Comparison of ENCODE assay signal across 8 cellular contexts in genomic region chrX:41335590-41336331, GRCh38. TPM values are rescaled to one million over a fixed set of nuclear protein-coding genes. Genes with fewer than 3 reads are reported as not detected.
DNase-seq lines count a peak whose midpoint lies in the region; ATAC-seq, FAIRE-seq and TF ChIP-seq lines count a peak whose summit lies in the region.

No MANE protein-coding gene starts in this region.

- no peak for TF ChIP-seq CTCF in GM12864 (IDR thresholded peaks at IDR 0.05; ENCODE audit: low read depth, low read length, missing control alignments)
- TF ChIP-seq CTCF in fibroblast of lung (conservative IDR thresholded peaks at IDR 0.05 in 1 of 2, IDR thresholded peaks at IDR 0.05 in 1 of 2; ENCODE audit: low read depth in 1 of 2, low read length in 2 of 2), result no peak
- TF ChIP-seq CTCF in gastrocnemius medialis (IDR thresholded peaks at IDR 0.05 in 4 of 5, conservative IDR thresholded peaks at IDR 0.05 in 1 of 5), result no peak
- no peak for TF ChIP-seq CTCF in RWPE1 (conservative IDR thresholded peaks at IDR 0.05; ENCODE audit: low read depth)

- H3K9me3 ChIP-seq in fibroblast of lung (ENCODE audit: control insufficient read depth, insufficient read depth, low read depth, low read length) (no peaks in the 10 kb centered on the region), gastrocnemius medialis (no peaks in the 10 kb centered on the region)

- H3K4me1 ChIP-seq in fibroblast of lung (ENCODE audit: control insufficient read depth, extremely low read depth, insufficient read depth, low read length) (no peaks in the 10 kb centered on the region), gastrocnemius medialis (peaks cover 11 to 48% of the 10 kb centered on the region in 2 donors)

- peaks cover 44 to 92% (median 62%) of the 10 kb centered on the region in 3 donors for H3K4me1 Mint-ChIP-seq in T-cell

- no peak for DNase-seq in GM12864 (ENCODE audit: low read depth)
- no peak for DNase-seq in T-cell
- DNase-seq in fibroblast of lung (ENCODE audit: low read depth in 2 of 2), result peak; percentile 50 to 68
- DNase-seq in gastrocnemius medialis, result no peak
- DNase-seq in left colon, result no peak
- DNase-seq in frontal cortex (ENCODE audit: low spot score in 2 of 2), result no peak
- DNase-seq in RWPE1 (ENCODE audit: low spot score), result no peak
- no peak for DNase-seq in stimulated activated CD4-positive, alpha-beta T cell treated with anti-CD3 and anti-CD28 coated beads, Interleukin-12 subunit alpha, Interleukin-12 subunit beta, amount 100 ng/mL, for 4 hours

- H3K4me3 Mint-ChIP-seq in T-cell, result peak overlapping the region; percentile 94 to 97 (median 96)

- peaks cover 22% of the 10 kb centered on the region for H4K20me1 ChIP-seq in fibroblast of lung (ENCODE audit: control insufficient read depth, extremely low read depth, insufficient read depth, low read length)

- H3K27me3 ChIP-seq in fibroblast of lung (ENCODE audit: control insufficient read depth, insufficient read depth, low read length), result no peaks in the 10 kb centered on the region
- no peaks in the 10 kb centered on the region for H3K27me3 ChIP-seq in gastrocnemius medialis

- peak overlapping the region; percentile 100 for H3K27ac ChIP-seq in fibroblast of lung (ENCODE audit: insufficient read depth, low read length)
- H3K27ac ChIP-seq in gastrocnemius medialis, result peak overlapping the region; percentile 93 to 99 (median 98)
- H3K27ac ChIP-seq in RWPE1, result no peak overlapping the region

- intact Hi-C loops in gastrocnemius medialis (cut with DNase I; ENCODE audit: low total_unique reads), result loop anchor here (2.0 kb wide), 3 partner anchors 107 to 689 kb away; partner anchors contain the start of genes CXorf38 and USP9X
- intact Hi-C loops in left colon (cut with DNase I, micrococcal nuclease), result no loop called here

- in situ Hi-C loops in gastrocnemius medialis (cut with MboI; ENCODE audit: low sequenced_read_pairs in 4 of 4), result loop anchor here in 2 of 4 donors (10.0 kb wide), 2 partner anchors 109 to 691 kb away; partner anchors contain the start of genes CXorf38 (in 1 of the 2) and NYX (in 1 of the 2)

- peaks cover 2% of the 10 kb centered on the region for H3K36me3 ChIP-seq in fibroblast of lung (ENCODE audit: control insufficient read depth, insufficient read depth, low read length)
- H3K36me3 ChIP-seq in gastrocnemius medialis, result peaks cover 0 to 20% of the 10 kb centered on the region in 2 donors

- no peak for TF ChIP-seq POLR2A in gastrocnemius medialis (IDR thresholded peaks at IDR 0.05)

- CTCF ChIA-PET in T-cell (lab: Charles Lee), result interaction anchor here in 1 of 2 donors (0.5 kb wide), 1 partner anchor 75 kb away, joined by 3 read pairs; no protein-coding TSS in a partner anchor
- CTCF ChIA-PET in RWPE1 (lab: Yijun Ruan, JAX), result no interaction called here

- peak overlapping the region; percentile 100 for H3K27ac Mint-ChIP-seq in T-cell

- H3K79me2 ChIP-seq in fibroblast of lung (ENCODE audit: control insufficient read depth, insufficient read depth, low read length), result peaks cover 66% of the 10 kb centered on the region

- H3K9ac ChIP-seq in fibroblast of lung (ENCODE audit: insufficient read depth, low read length), result peak overlapping the region; percentile 99

- no peaks in the 10 kb centered on the region for H3K27me3 Mint-ChIP-seq in T-cell

- H3K9me3 Mint-ChIP-seq in T-cell, result no peaks in the 10 kb centered on the region

- no peak for FAIRE-seq in frontal cortex (lab: Jason Lieb, UNC)

- no peak overlapping the region for H2AFZ ChIP-seq in fibroblast of lung (ENCODE audit: low read length)

- H3K4me2 ChIP-seq in fibroblast of lung (ENCODE audit: extremely low read depth, insufficient read depth, low read length), result peak overlapping the region; percentile 90

- ATAC-seq in T-cell (replicated peaks in 1 of 4) (no peak), gastrocnemius medialis (no peak), left colon (no peak)

- peak overlapping the region; percentile 90 for H3K4me3 ChIP-seq in GM12864 (ENCODE audit: low read depth, low read length)
- H3K4me3 ChIP-seq in fibroblast of lung (replicated peaks in 1 of 4; ENCODE audit: control extremely low read depth in 1 of 4, insufficient read depth in 1 of 4, low read depth in 3 of 4, low read length in 4 of 4), result peak overlapping the region; percentile 89 to 98 (median 96)
- peak overlapping the region; percentile 73 to 96 (median 84) for H3K4me3 ChIP-seq in gastrocnemius medialis

- H3K36me3 Mint-ChIP-seq in T-cell, result peaks cover 15% of the 10 kb centered on the region

- POLR2A ChIA-PET in T-cell (lab: Charles Lee) (interaction anchor here (0.6 to 1.6 kb wide), 6 partner anchors 9 to 1615 kb away, joined by 3 to 5 read pairs (median 4); no protein-coding TSS in a partner anchor), RWPE1 (lab: Yijun Ruan, JAX; ENCODE audit: low non-redundant PET) (no interaction called here)

RNA-seq across cellular contexts. Expression of gene DDX3X, which starts 1.8 kb away (rescaled TPM):
- total RNA-seq in T-cell, result 1,000 to 10,000 TPM in 1 of 5 donors, 100 to 1,000 TPM in 4; 253 to 1,077 (median 367) TPM
- 177 and 216 TPM in 2 replicates for total RNA-seq in fibroblast of lung
- polyA plus RNA-seq in fibroblast of lung, result 97.6 and 125 TPM in 2 replicates
- 129 and 149 TPM in 2 replicates for polyA plus RNA-seq in fibroblast of lung (2012)
- 25.7 and 42.6 TPM in 2 replicates for polyA minus RNA-seq in fibroblast of lung (ENCODE audit: low replicate concordance)
- 100 to 1,000 TPM; 196 to 331 (median 272) TPM for total RNA-seq in gastrocnemius medialis
- total RNA-seq in left colon, result 100 to 1,000 TPM; 277 to 302 TPM
- total RNA-seq in frontal cortex, result 208 TPM

Comparison
In these comparisons a context has a peak if more than half of its experiments do, and no peak if none do; other contexts are left out.
1. DNase-seq: peak in fibroblast of lung (2 of 2); none in GM12864 (single experiment), T-cell (0 of 34), gastrocnemius medialis (0 of 2), left colon (0 of 2), frontal cortex (0 of 2), RWPE1 (single experiment) and stimulated activated CD4-positive, alpha-beta T cell treated with anti-CD3 and anti-CD28 coated beads, Interleukin-12 subunit alpha, Interleukin-12 subunit beta, amount 100 ng/mL, for 4 hours (single experiment).
2. Peak in every context shown above with its lines, with median percentiles within 50 percentile points of each other: H3K4me3 ChIP-seq.